8 cellular contexts compared by ENCODE assay signal in the genomic region with DNA sequence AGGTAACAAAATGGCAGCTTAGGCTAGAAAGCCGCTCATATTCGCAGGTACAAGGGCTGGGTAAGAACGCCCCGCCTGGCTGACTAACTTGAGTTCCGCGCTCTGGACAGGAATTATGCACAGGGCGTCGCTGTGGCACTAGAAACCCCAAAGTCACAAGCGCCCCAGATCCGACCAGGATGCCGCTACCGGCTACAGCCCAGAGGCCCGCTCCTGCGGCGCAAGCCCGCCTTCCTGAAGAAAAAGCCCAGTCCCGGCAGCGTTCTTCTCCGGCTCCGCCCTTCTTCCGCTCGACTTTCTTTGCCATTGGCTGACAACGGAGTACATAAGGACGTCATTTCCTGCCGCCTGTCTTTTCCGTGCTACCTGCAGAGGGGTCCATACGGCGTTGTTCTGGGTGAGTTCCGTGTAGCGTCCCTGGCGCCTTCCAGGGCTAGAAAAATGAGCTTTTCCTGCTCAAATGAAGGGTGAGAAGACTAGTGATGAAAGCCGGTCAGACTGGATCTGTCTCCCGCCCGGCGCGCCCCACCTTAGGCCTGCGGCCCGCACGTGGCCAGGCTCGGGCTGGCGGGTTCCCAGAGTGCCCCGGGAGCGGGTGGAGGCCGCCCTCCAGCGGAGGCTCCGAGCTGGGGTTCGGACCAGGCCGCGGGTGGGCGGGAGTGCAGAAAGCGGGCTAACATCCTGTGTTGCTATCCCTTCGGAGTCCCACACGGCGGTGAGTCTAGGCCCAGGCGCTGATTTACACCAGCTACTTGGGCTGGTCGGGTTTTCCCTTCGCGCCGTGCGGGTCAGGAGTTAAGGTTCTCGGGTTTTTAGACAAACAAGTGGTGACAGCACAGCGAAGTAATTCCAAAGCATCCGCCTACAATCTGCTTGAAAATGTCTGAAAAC. TPM values are rescaled to one million over a fixed set of nuclear protein-coding genes. Genes with fewer than 3 reads are reported as not detected.
A peak's percentile ranks its signal among the peaks of the same experiment; 100 is the strongest.
DNase-seq lines count a peak whose midpoint lies in the region; ATAC-seq and TF ChIP-seq lines count a peak whose summit lies in the region.

A gene (plus strand): TSS at position 353 of the 891 bp plus-strand sequence. CDS start 934 bp downstream, outside the sequence.

- DNase-seq in NCI-H1694 treated with DMSO at 0.1 percent for 48 hours (lab: John Stamatoyannopoulos, UW): peak; percentile 72
- DNase-seq in T-helper 17 cell: peak; percentile 85 to 94 (median 93)
- peak; percentile 52 to 97 (median 92) for DNase-seq in amygdala (lab: John Stamatoyannopoulos, UW)
- DNase-seq in left ventricle myocardium inferior: peak; percentile 93
- DNase-seq in progenitor cell of endocrine pancreas (ENCODE audit: low spot score, unreplicated experiment): peak; percentile 84
- DNase-seq in ureter (ENCODE audit: low spot score): peak; percentile 98

- H3K27me3 ChIP-seq in left ventricle myocardium inferior (ENCODE audit: low read depth): no peaks in the 10 kb centered on the region

- H3K27ac Mint-ChIP-seq in T-helper 17 cell (peak within 1 kb of the TSS; percentile 98), progenitor cell of endocrine pancreas (peak within 1 kb of the TSS; percentile 99)

- no peaks in the 10 kb centered on the region for H3K27me3 Mint-ChIP-seq in T-helper 17 cell
- no peaks in the 10 kb centered on the region for H3K27me3 Mint-ChIP-seq in progenitor cell of endocrine pancreas

- TF ChIP-seq CTCF in left ventricle myocardium inferior (IDR thresholded peaks at IDR 0.05; ENCODE audit: borderline replicate concordance) (peak; percentile 41), progenitor cell of endocrine pancreas (IDR thresholded peaks at IDR 0.05; ENCODE audit: unreplicated experiment) (peak; percentile 44)

- peak within 1 kb of the TSS; percentile 87 for H3K4me3 ChIP-seq in left ventricle myocardium inferior

- H3K36me3 Mint-ChIP-seq in T-helper 17 cell (ENCODE audit: low read depth) (peaks cover 9% of the 10 kb centered on the region), progenitor cell of endocrine pancreas (ENCODE audit: insufficient read depth) (peaks cover 20% of the 10 kb centered on the region)

- peaks cover 46% of the 10 kb centered on the region for H3K4me1 ChIP-seq in left ventricle myocardium inferior

- intact Hi-C loops in left ventricle myocardium inferior (cut with micrococcal nuclease): no loop called here

- peak within 1 kb of the TSS; percentile 90 for H3K27ac ChIP-seq in left ventricle myocardium inferior (replicated peaks)

- H3K9me3 ChIP-seq in T-helper 17 cell (ENCODE audit: control insufficient read depth, low read length, poor library complexity, severe bottlenecking) (no peaks in the 10 kb centered on the region), left ventricle myocardium inferior (replicated peaks) (no peaks in the 10 kb centered on the region)

- H3K4me1 Mint-ChIP-seq in T-helper 17 cell: peaks cover 35% of the 10 kb centered on the region
- peaks cover 15% of the 10 kb centered on the region for H3K4me1 Mint-ChIP-seq in progenitor cell of endocrine pancreas (ENCODE audit: low read depth)

- ATAC-seq in GM18498 (IDR thresholded peaks at IDR 0.05; ENCODE audit: unreplicated experiment): peak; percentile 94
- ATAC-seq in HG02938 (IDR thresholded peaks at IDR 0.05; ENCODE audit: unreplicated experiment): peak; percentile 93
- ATAC-seq in T-helper 17 cell: peak; percentile 94

- peak within 1 kb of the TSS; percentile 98 for H3K4me3 Mint-ChIP-seq in T-helper 17 cell
- peak within 1 kb of the TSS; percentile 92 for H3K4me3 Mint-ChIP-seq in progenitor cell of endocrine pancreas (ENCODE audit: low read depth)

- peaks cover 38% of the 10 kb centered on the region for H3K36me3 ChIP-seq in left ventricle myocardium inferior

- H3K9me3 Mint-ChIP-seq in progenitor cell of endocrine pancreas (ENCODE audit: low read depth): no peaks in the 10 kb centered on the region

RNA-seq across cellular contexts. Expression of the gene that starts here (rescaled TPM):
- total RNA-seq in T-helper 17 cell (1,000 to 10,000 TPM; 1,939 to 2,030 TPM), left ventricle myocardium inferior (404 TPM), progenitor cell of endocrine pancreas (1,289 and 1,295 TPM in 2 replicates), ureter (1,330 TPM)

Comparison
In these comparisons a context has a peak if more than half of its experiments do, and no peak if none do; other contexts are left out.
1. Peak in every context shown above with its lines: DNase-seq, ATAC-seq, H3K4me3 ChIP-seq and H3K27ac ChIP-seq.